ENCODE assay signal across 12 cellular contexts in genomic region chr5:90014420-90014819, GRCh38.
DNase-seq lines count a peak whose midpoint lies in the region; ATAC-seq and TF ChIP-seq lines count a peak whose summit lies in the region.
"Had no signal": no experiment of that assay in that cellular context is flagged by ENCODE, and none has a peak within 500 bp of the region (broad histone marks: within the 10 kb centered on the region; RNA-seq: fewer than 3 reads in every experiment).

No MANE protein-coding gene starts in this region.

- TF ChIP-seq CTCF in body of pancreas (IDR thresholded peaks at IDR 0.05): no peak

- H2AFZ ChIP-seq in mesenchymal stem cell (ENCODE audit: low read depth, low read length): no peak overlapping the region

- peak overlapping the region; percentile 47 for H4K8ac ChIP-seq in mesenchymal stem cell (ENCODE audit: low read length)

- H3K4me2 ChIP-seq in mesenchymal stem cell (ENCODE audit: low read length, poor library complexity, severe bottlenecking): no peak overlapping the region

- no peak overlapping the region for H3K9ac ChIP-seq in mesenchymal stem cell (ENCODE audit: low read length)

- no peaks in the 10 kb centered on the region for H3K36me3 ChIP-seq in mesenchymal stem cell (ENCODE audit: control insufficient read depth in 1 of 2, insufficient read depth in 2 of 2, low read depth in 1 of 2, low read length in 2 of 2)
- H3K36me3 ChIP-seq in body of pancreas (replicated peaks in 1 of 2; ENCODE audit: insufficient read depth in 1 of 2, low read depth in 2 of 2): no peaks in the 10 kb centered on the region

- no peak overlapping the region for H2BK120ac ChIP-seq in mesenchymal stem cell (ENCODE audit: low read depth, low read length)

- H3K27ac ChIP-seq in mesenchymal stem cell (ENCODE audit: low read length, poor library complexity, severe bottlenecking) (no peak overlapping the region), body of pancreas (no peak overlapping the region)

- intact Hi-C loops in body of pancreas (cut with DNase I): no loop called here

- H3K4me1 ChIP-seq in mesenchymal stem cell (ENCODE audit: control insufficient read depth, insufficient read depth, low read depth, low read length): no peaks in the 10 kb centered on the region
- H3K4me1 ChIP-seq in body of pancreas: no peaks in the 10 kb centered on the region

- no peak overlapping the region for H2BK15ac ChIP-seq in mesenchymal stem cell (ENCODE audit: low read depth, poor library complexity, severe bottlenecking)

- peak overlapping the region; percentile 72 to 73 for H3K18ac ChIP-seq in mesenchymal stem cell (ENCODE audit: low read depth in 1 of 2, low read length in 2 of 2)

- DNase-seq in mesenchymal stem cell: no peak
- no peak for DNase-seq in SIG-M5 (lab: John Stamatoyannopoulos, UW)
- no peak for DNase-seq in body of pancreas
- no peak for DNase-seq in HPDE6-E6E7 (ENCODE audit: extremely low spot score)
- no peak for DNase-seq in occipital lobe (lab: John Stamatoyannopoulos, UW)
- DNase-seq: activated effector memory CD4-positive, alpha-beta T cell treated with Interleukin-2 at 50 U/mL for 16 hours; nephron progenitor cell; stimulated activated naive CD4-positive, alpha-beta T cell treated with Interleukin-2 at 50 U/mL for 16 hours had no signal

- no peaks in the 10 kb centered on the region for H3K79me1 ChIP-seq in mesenchymal stem cell (replicated peaks; ENCODE audit: low read length, poor library complexity, severe bottlenecking)

- H3K9me3 ChIP-seq in mesenchymal stem cell (ENCODE audit: control insufficient read depth, low read length): no peaks in the 10 kb centered on the region
- no peaks in the 10 kb centered on the region for H3K9me3 ChIP-seq in body of pancreas

- H2AK5ac ChIP-seq in mesenchymal stem cell (ENCODE audit: low read length, severe bottlenecking): no peak overlapping the region

- H3K27me3 ChIP-seq in mesenchymal stem cell (ENCODE audit: control insufficient read depth in 1 of 2, insufficient read depth in 1 of 2, low read length in 2 of 2) (no peaks in the 10 kb centered on the region), body of pancreas (no peaks in the 10 kb centered on the region)

- ATAC-seq in GM19023 (IDR thresholded peaks at IDR 0.05; ENCODE audit: unreplicated experiment): peak; percentile 81
- peak; percentile 90 for ATAC-seq in GM21717 (IDR thresholded peaks at IDR 0.05; ENCODE audit: unreplicated experiment)
- peak; percentile 79 for ATAC-seq in HG03097 (IDR thresholded peaks at IDR 0.05; ENCODE audit: low FRiP score, unreplicated experiment)
- no peak for ATAC-seq in body of pancreas
- ATAC-seq: K562 had no signal

- H3K4ac ChIP-seq in mesenchymal stem cell (ENCODE audit: low read depth in 1 of 2, low read length in 2 of 2): no peak overlapping the region

- H3K4me3 ChIP-seq in mesenchymal stem cell (ENCODE audit: insufficient read depth in 1 of 2, low read depth in 1 of 2, low read length in 2 of 2): no peak overlapping the region
- H3K4me3 ChIP-seq in body of pancreas: no peak overlapping the region
- H3K4me3 ChIP-seq: K562 had no signal

- no peak overlapping the region for H3K14ac ChIP-seq in mesenchymal stem cell (ENCODE audit: low read length in 2 of 2)

- H4K91ac ChIP-seq in mesenchymal stem cell (ENCODE audit: low read length): no peak overlapping the region

- no peak overlapping the region for H2BK5ac ChIP-seq in mesenchymal stem cell (ENCODE audit: low read depth, low read length, poor library complexity, severe bottlenecking)

- H3K23ac ChIP-seq in mesenchymal stem cell (ENCODE audit: low read length in 2 of 2): no peak overlapping the region

- no peak for TF ChIP-seq POLR2A in body of pancreas (IDR thresholded peaks at IDR 0.05)

- peak overlapping the region; percentile 46 to 63 for H2BK12ac ChIP-seq in mesenchymal stem cell (ENCODE audit: low read length in 2 of 2)
